Comparison of ENCODE assay signal across 1 cellular context in the genomic region with DNA sequence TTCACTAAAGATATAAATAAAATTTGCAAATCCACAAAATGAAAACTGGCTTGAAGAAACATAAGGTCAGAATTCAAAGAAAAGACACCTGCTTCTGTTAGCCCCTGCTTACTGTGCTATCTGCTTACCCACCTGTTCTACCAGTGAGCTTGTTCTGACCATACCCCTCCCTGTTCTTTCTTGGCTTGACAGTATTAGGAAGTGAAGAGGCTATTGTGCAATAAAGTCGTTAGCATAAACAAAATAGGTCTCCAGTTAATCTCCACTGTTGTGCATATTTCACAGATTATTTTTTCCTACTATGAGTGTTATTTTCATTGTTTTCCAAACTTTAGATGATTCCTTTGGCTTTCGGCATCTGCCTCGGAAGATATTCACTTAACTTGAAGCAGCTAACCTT.
TF ChIP-seq lines count a peak whose summit lies in the region.

No MANE protein-coding gene starts in this region.

TF ChIP-seq in H1, 55 proteins besides CTCF, POLR2A, EP300 and RAD21:
- TF ChIP-seq CEBPB (IDR thresholded peaks at IDR 0.05; ENCODE audit: low read depth, low read length) = peak; percentile 66; the same call in 1 of the 2 replicates
- TF ChIP-seq, protein P1, sequence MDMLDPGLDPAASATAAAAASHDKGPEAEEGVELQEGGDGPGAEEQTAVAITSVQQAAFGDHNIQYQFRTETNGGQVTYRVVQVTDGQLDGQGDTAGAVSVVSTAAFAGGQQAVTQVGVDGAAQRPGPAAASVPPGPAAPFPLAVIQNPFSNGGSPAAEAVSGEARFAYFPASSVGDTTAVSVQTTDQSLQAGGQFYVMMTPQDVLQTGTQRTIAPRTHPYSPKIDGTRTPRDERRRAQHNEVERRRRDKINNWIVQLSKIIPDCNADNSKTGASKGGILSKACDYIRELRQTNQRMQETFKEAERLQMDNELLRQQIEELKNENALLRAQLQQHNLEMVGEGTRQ (IDR thresholded peaks at IDR 0.05; ENCODE audit: low read length) = no peak
